Comparison of ENCODE assay signal across 8 cellular contexts in genomic region chr1:58652351-58653184, GRCh38. TPM values are rescaled to one million over a fixed set of nuclear protein-coding genes. Genes with fewer than 3 reads are reported as not detected.
DNase-seq lines count a peak whose midpoint lies in the region; ATAC-seq and TF ChIP-seq lines count a peak whose summit lies in the region.

No MANE protein-coding gene starts in this region.

- H3K9me2 ChIP-seq in neural cell (ENCODE audit: insufficient read depth, low read length), result no peaks in the 10 kb centered on the region

- TF ChIP-seq CTCF in DND-41 (IDR thresholded peaks at IDR 0.05; ENCODE audit: borderline replicate concordance, extremely low read depth, low read length, poor library complexity, severe bottlenecking) (peak; percentile 86), neural cell (IDR thresholded peaks at IDR 0.05; ENCODE audit: poor library complexity, severe bottlenecking) (peak; percentile 91), thoracic aorta (IDR thresholded peaks at IDR 0.05) (peak; percentile 79)

- H3K27ac ChIP-seq in DND-41 (ENCODE audit: low read length), result no peak overlapping the region
- H3K27ac ChIP-seq in neural cell (ENCODE audit: low read length), result no peak overlapping the region
- no peak overlapping the region for H3K27ac ChIP-seq in thoracic aorta

- H3K36me3 ChIP-seq in DND-41 (ENCODE audit: insufficient read depth, low read length), result peaks cover 32% of the 10 kb centered on the region
- H3K36me3 ChIP-seq in NT2/D1 (ENCODE audit: insufficient read depth, insufficient read length, low read length), result peaks cover 30% of the 10 kb centered on the region
- H3K36me3 ChIP-seq in neural cell (ENCODE audit: insufficient read depth, low read length), result no peaks in the 10 kb centered on the region
- H3K36me3 ChIP-seq in thoracic aorta, result peaks cover 3% of the 10 kb centered on the region

- H2AFZ ChIP-seq in DND-41 (ENCODE audit: low read depth, low read length) (no peak overlapping the region), neural cell (ENCODE audit: low read depth, low read length) (no peak overlapping the region)

- peak; percentile 87 for TF ChIP-seq RAD21 in neural cell (conservative IDR thresholded peaks at IDR 0.05)

- H3K27me3 ChIP-seq in DND-41 (ENCODE audit: insufficient read depth, low read length, poor library complexity) (no peaks in the 10 kb centered on the region), NT2/D1 (ENCODE audit: insufficient read depth, insufficient read length) (no peaks in the 10 kb centered on the region), neural cell (ENCODE audit: insufficient read depth, low read depth, low read length) (no peaks in the 10 kb centered on the region), thoracic aorta (replicated peaks; ENCODE audit: insufficient read depth) (no peaks in the 10 kb centered on the region)

- no peak overlapping the region for H3K4me2 ChIP-seq in DND-41 (ENCODE audit: insufficient read depth, low read length)
- no peak overlapping the region for H3K4me2 ChIP-seq in neural cell (ENCODE audit: low read length)

- H4K20me1 ChIP-seq in DND-41 (ENCODE audit: insufficient read depth, low read length) (no peaks in the 10 kb centered on the region), neural cell (ENCODE audit: insufficient read depth) (no peaks in the 10 kb centered on the region)

- TF ChIP-seq EP300 in neural cell (conservative IDR thresholded peaks at IDR 0.05; ENCODE audit: poor library complexity, severe bottlenecking), result no peak

- H3F3A ChIP-seq in neural cell (ENCODE audit: insufficient read depth, low read length, poor library complexity, severe bottlenecking), result no peaks in the 10 kb centered on the region

- H3K9me3 ChIP-seq in DND-41 (ENCODE audit: insufficient read depth, low read length, severe bottlenecking) (no peaks in the 10 kb centered on the region), NT2/D1 (ENCODE audit: insufficient read depth, low read length) (no peaks in the 10 kb centered on the region), neural cell (ENCODE audit: low read length) (no peaks in the 10 kb centered on the region), thoracic aorta (no peaks in the 10 kb centered on the region)

- DNase-seq in DND-41, result peak; percentile 64
- DNase-seq in HUDEP-2 (lab: John Stamatoyannopoulos, UW; ENCODE audit: unreplicated experiment in 76 of 76), result peak in 51 of 76 experiments; percentile 5 to 74 (median 39)
- DNase-seq in NT2/D1 (ENCODE audit: low read depth, low spot score), result peak; percentile 83
- DNase-seq in activated T-cell treated with anti-CD3 and anti-CD28 coated beads for 4 hours, result peak; percentile 39
- peak; percentile 77 for DNase-seq in fibroblast of gingiva (ENCODE audit: low read depth)
- no peak for DNase-seq in thoracic aorta (ENCODE audit: low spot score)

- ATAC-seq in DND-41 (ENCODE audit: insufficient read depth, low read depth) (peak; percentile 91), GM21526 (IDR thresholded peaks at IDR 0.05; ENCODE audit: low FRiP score, unreplicated experiment) (peak; percentile 76), thoracic aorta (ENCODE audit: insufficient number of reproducible peaks, low FRiP score, low read depth) (peak; percentile 79)

- H3K4me1 ChIP-seq in DND-41 (ENCODE audit: insufficient read depth, low read length), result no peaks in the 10 kb centered on the region
- peaks cover 6% of the 10 kb centered on the region for H3K4me1 ChIP-seq in NT2/D1 (ENCODE audit: insufficient read depth, insufficient read length)
- no peaks in the 10 kb centered on the region for H3K4me1 ChIP-seq in thoracic aorta (ENCODE audit: control insufficient read depth in 1 of 2, low read depth in 2 of 2)

- H3K4me3 ChIP-seq in DND-41 (ENCODE audit: low read depth in 1 of 2, low read length in 2 of 2), result no peak overlapping the region
- H3K4me3 ChIP-seq in NT2/D1 (ENCODE audit: insufficient read length, low read depth), result no peak overlapping the region
- no peak overlapping the region for H3K4me3 ChIP-seq in neural cell (ENCODE audit: low read length)
- H3K4me3 ChIP-seq in thoracic aorta, result no peak overlapping the region

- H3K9ac ChIP-seq in DND-41 (ENCODE audit: low read depth, low read length), result no peak overlapping the region
- H3K9ac ChIP-seq in NT2/D1 (ENCODE audit: insufficient read length, low read depth), result no peak overlapping the region
- no peak overlapping the region for H3K9ac ChIP-seq in neural cell (ENCODE audit: low read length)

- H3K79me2 ChIP-seq in DND-41 (ENCODE audit: insufficient read depth, low read length), result no peaks in the 10 kb centered on the region
- no peaks in the 10 kb centered on the region for H3K79me2 ChIP-seq in neural cell (replicated peaks; ENCODE audit: insufficient read depth, low read length)

TF ChIP-seq in neural cell, 6 proteins besides CTCF, POLR2A, EP300 and RAD21:
- TF ChIP-seq EZH2 (IDR thresholded peaks at IDR 0.05; ENCODE audit: borderline replicate concordance, insufficient read depth, low read length, poor library complexity, severe bottlenecking), result no peak
- peak; percentile 89 for TF ChIP-seq SMC3 (conservative IDR thresholded peaks at IDR 0.05; ENCODE audit: poor library complexity)

RNA-seq across cellular contexts. Expression of gene MYSM1, which starts 47.3 kb away (rescaled TPM):
- 34.0 and 41.3 TPM in 2 replicates for polyA plus RNA-seq in neural cell
- polyA minus RNA-seq in neural cell, result 44.1 and 61.8 TPM in 2 replicates
- total RNA-seq in thoracic aorta, result 10 to 100 TPM; 33.3 to 57.2 TPM
